20 cellular contexts compared by ENCODE assay signal in the genomic region with DNA sequence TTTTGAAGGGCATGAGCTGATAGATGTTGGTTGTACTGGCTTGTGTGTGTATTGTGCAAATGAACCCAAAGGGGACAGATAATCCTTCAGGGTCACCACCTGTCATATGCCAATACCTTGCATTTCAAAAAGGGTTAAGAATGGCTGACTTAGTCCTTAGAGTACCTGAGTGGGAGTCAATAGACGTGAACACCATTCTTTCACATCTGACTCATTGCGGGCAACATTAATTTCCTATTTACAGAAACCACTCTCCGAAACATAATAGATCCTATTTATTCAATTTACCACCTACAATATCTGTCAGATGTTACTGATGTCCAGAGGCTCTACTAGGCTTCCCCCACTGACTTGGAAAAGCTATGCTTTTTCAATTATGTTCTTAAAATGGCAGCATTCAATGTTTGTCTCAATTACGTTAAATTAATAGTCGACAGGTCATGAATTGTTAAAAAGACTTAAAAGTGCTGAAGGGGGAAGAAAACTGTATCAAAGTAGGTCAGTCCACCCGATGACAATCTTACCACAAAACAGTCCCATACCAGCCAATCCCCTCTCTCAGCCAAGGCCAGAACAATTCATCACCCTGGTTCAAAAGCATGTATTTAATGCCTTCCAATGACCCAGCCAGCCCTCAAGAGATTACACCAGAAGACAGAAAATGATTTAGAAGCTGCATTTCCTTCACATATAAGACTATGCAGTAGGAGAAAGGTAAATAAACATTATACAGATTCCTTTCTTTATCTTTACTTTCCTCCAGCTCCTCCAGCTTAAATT. TPM values are rescaled to one million over a fixed set of nuclear protein-coding genes. Genes with fewer than 3 reads are reported as not detected.
"Had no signal": no experiment of that assay in that cellular context is flagged by ENCODE, and none has a peak within 500 bp of the region (broad histone marks: within the 10 kb centered on the region; RNA-seq: fewer than 3 reads in every experiment).

No MANE protein-coding gene starts in this region.

- H3K36me3 ChIP-seq: cardiac muscle cell, colonic mucosa, right lobe of liver, thyroid gland, upper lobe of right lung had no signal

- H3K27ac ChIP-seq: cardiac muscle cell, colonic mucosa, right lobe of liver, thyroid gland, upper lobe of right lung had no signal

- DNase-seq: activated CD4-positive, alpha-beta T cell treated with anti-CD3 and anti-CD28 coated beads for 36 hours; activated CD4-positive, CD25-positive, alpha-beta regulatory T cell; activated CD8-positive, alpha-beta memory T cell treated with anti-CD3 and anti-CD28 coated beads, Interleukin-2, amount 10 ng/mL, durations not matched to agents 7 days and 5 days; activated CD8-positive, alpha-beta T cell treated with anti-CD3 and anti-CD28 coated beads, Interleukin-2, amount 10 ng/mL, durations not matched to agents 7 days and 5 days; activated effector memory CD4-positive, alpha-beta T cell treated with anti-CD3 and anti-CD28 coated beads, Interleukin-2, amount 50 U/mL, for 16 hours; activated naive CD4-positive, alpha-beta T cell treated with anti-CD3 and anti-CD28 coated beads, Interleukin-2, amount 10 ng/mL, durations not matched to agents 7 days and 5 days; activated T-cell treated with anti-CD3 and anti-CD28 coated beads for 4 hours; cerebellar nuclear complex; colonic mucosa; effector memory CD4-positive, alpha-beta T cell; left cardiac atrium; left ventricle myocardium superior; naive B cell; right lobe of liver; stimulated activated CD4-positive, alpha-beta T cell treated with anti-CD3 and anti-CD28 coated beads, Interleukin-4, amount 100 ng/mL, for 1 hour; stimulated activated naive CD8-positive, alpha-beta T cell treated with anti-CD3 and anti-CD28 coated beads, Interleukin-15, amount 100 ng/mL, for 72 hours; upper lobe of right lung had no signal

- H3K27me3 ChIP-seq: cardiac muscle cell, colonic mucosa, right lobe of liver, thyroid gland had no signal

- H3K9me3 ChIP-seq: colonic mucosa, right lobe of liver, thyroid gland, upper lobe of right lung had no signal

- H3K4me3 ChIP-seq: cardiac muscle cell, colonic mucosa, right lobe of liver, thyroid gland, upper lobe of right lung had no signal

- ATAC-seq: activated CD4-positive, alpha-beta T cell treated with anti-CD3 and anti-CD28 coated beads for 36 hours; activated CD8-positive, alpha-beta memory T cell treated with anti-CD3 and anti-CD28 coated beads, Interleukin-2, amount 10 ng/mL, durations not matched to agents 7 days and 5 days; activated CD8-positive, alpha-beta T cell treated with anti-CD3 and anti-CD28 coated beads, Interleukin-2, amount 10 ng/mL, durations not matched to agents 7 days and 5 days; left cardiac atrium; left ventricle myocardium superior; right lobe of liver; stimulated activated memory B cell treated with anti-CD40 and anti-IgM and Interleukin-4, amounts not matched to agents 10 μg/mL and 1 μg/mL and 100 μg/mL, for 72 hours; stimulated activated naive CD8-positive, alpha-beta T cell treated with anti-CD3 and anti-CD28 coated beads, Interleukin-15, amount 100 ng/mL, for 72 hours; upper lobe of right lung had no signal

- H3K4me1 ChIP-seq: colonic mucosa, right lobe of liver, upper lobe of right lung had no signal

RNA-seq across cellular contexts. Expression of gene PLA2G2C, which starts 48.6 kb away (rescaled TPM):
- polyA plus RNA-seq: cardiac muscle cell had no signal
